1 cellular context compared by ENCODE assay signal in the genomic region with DNA sequence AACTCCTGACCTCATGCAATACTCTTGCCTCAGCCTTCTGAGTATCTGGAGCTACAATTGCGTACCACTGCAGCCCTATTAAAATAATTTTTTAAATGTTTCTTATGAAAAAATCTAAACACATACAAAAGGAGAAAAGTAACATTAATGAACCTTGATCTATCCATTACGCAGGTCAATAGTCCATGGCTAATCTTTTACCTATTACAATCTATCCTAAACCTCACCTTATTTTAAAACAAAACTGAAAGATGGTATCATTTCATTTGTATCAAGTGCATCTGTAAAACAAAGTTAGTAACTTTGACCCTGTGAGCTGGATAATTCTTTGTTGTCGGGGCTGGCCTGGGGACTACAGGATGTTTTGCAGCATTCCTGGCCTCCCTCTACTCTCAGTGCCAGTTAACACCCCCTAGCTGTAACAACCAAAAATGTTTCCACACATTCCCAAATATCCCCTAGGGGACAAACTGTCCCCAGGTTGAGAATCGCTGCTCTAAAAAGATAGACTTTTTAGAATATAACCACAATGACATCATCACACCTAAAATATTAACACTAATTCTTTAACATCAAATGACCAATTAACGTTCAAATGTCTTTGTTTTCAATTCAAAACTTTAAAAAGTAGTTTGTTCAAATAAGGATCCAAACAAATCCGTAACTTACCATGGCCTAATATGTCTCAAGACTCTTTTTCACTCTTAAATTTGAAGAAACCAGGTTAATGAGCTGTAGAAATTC.
TF ChIP-seq lines count a peak whose summit lies in the region.

No MANE protein-coding gene starts in this region.

TF ChIP-seq in GM23338, 12 proteins besides CTCF, POLR2A, EP300 and RAD21 (continued from another document):
- TF ChIP-seq, protein P1, sequence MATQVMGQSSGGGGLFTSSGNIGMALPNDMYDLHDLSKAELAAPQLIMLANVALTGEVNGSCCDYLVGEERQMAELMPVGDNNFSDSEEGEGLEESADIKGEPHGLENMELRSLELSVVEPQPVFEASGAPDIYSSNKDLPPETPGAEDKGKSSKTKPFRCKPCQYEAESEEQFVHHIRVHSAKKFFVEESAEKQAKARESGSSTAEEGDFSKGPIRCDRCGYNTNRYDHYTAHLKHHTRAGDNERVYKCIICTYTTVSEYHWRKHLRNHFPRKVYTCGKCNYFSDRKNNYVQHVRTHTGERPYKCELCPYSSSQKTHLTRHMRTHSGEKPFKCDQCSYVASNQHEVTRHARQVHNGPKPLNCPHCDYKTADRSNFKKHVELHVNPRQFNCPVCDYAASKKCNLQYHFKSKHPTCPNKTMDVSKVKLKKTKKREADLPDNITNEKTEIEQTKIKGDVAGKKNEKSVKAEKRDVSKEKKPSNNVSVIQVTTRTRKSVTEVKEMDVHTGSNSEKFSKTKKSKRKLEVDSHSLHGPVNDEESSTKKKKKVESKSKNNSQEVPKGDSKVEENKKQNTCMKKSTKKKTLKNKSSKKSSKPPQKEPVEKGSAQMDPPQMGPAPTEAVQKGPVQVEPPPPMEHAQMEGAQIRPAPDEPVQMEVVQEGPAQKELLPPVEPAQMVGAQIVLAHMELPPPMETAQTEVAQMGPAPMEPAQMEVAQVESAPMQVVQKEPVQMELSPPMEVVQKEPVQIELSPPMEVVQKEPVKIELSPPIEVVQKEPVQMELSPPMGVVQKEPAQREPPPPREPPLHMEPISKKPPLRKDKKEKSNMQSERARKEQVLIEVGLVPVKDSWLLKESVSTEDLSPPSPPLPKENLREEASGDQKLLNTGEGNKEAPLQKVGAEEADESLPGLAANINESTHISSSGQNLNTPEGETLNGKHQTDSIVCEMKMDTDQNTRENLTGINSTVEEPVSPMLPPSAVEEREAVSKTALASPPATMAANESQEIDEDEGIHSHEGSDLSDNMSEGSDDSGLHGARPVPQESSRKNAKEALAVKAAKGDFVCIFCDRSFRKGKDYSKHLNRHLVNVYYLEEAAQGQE (IDR thresholded peaks at IDR 0.05; ENCODE audit: unreplicated experiment) = no peak
- TF ChIP-seq JUNB (IDR thresholded peaks at IDR 0.05; ENCODE audit: unreplicated experiment) = no peak
- no peak for TF ChIP-seq CREB1 (CRISPR knock-in tag; IDR thresholded peaks at IDR 0.05; ENCODE audit: low read depth)
- no peak for TF ChIP-seq ZNF462 (CRISPR knock-in tag; IDR thresholded peaks at IDR 0.05)
- no peak for TF ChIP-seq ZNF331 (CRISPR knock-in tag; IDR thresholded peaks at IDR 0.05; ENCODE audit: low read depth)
- TF ChIP-seq EZH2phosphoT487 (IDR thresholded peaks at IDR 0.05; ENCODE audit: unreplicated experiment) = no peak
- TF ChIP-seq STAT1 (IDR thresholded peaks at IDR 0.05; ENCODE audit: unreplicated experiment) = no peak
- TF ChIP-seq POLR2AphosphoS5 (IDR thresholded peaks at IDR 0.05; ENCODE audit: low read depth) = no peak
- no peak for TF ChIP-seq NANOG (IDR thresholded peaks at IDR 0.05; ENCODE audit: borderline replicate concordance)
- TF ChIP-seq EZH2 (IDR thresholded peaks at IDR 0.05; ENCODE audit: low read depth, unreplicated experiment) = no peak
- TF ChIP-seq, protein P2, sequence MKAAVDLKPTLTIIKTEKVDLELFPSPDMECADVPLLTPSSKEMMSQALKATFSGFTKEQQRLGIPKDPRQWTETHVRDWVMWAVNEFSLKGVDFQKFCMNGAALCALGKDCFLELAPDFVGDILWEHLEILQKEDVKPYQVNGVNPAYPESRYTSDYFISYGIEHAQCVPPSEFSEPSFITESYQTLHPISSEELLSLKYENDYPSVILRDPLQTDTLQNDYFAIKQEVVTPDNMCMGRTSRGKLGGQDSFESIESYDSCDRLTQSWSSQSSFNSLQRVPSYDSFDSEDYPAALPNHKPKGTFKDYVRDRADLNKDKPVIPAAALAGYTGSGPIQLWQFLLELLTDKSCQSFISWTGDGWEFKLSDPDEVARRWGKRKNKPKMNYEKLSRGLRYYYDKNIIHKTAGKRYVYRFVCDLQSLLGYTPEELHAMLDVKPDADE (IDR thresholded peaks at IDR 0.05) = no peak
TF ChIP-seq in GM23338: peak in this region for 0.
